ENCODE assay signal across 1 cellular context in genomic region chr1:118960567-118961136, GRCh38.
TF ChIP-seq lines count a peak whose summit lies in the region.

No MANE protein-coding gene starts in this region.

TF ChIP-seq in HepG2, 621 proteins besides CTCF, POLR2A, EP300 and RAD21 (continues in another document):
- TF ChIP-seq RAD51 (IDR thresholded peaks at IDR 0.05; ENCODE audit: borderline replicate concordance) (no peak), DBP (CRISPR knock-in tag; IDR thresholded peaks at IDR 0.05; ENCODE audit: not compliant biosample characterization) (no peak), ZBTB14 (CRISPR knock-in tag; IDR thresholded peaks at IDR 0.05) (no peak), SIX4 (CRISPR knock-in tag; IDR thresholded peaks at IDR 0.05) (peak; percentile 79; the same call in 1 of the 2 replicates), ONECUT2 (CRISPR knock-in tag; IDR thresholded peaks at IDR 0.05) (no peak), ATM (IDR thresholded peaks at IDR 0.05; ENCODE audit: borderline replicate concordance) (no peak), AKAP8 (CRISPR knock-in tag; IDR thresholded peaks at IDR 0.05) (peak; percentile 82), HOXA7 (CRISPR knock-in tag; IDR thresholded peaks at IDR 0.05) (no peak), AHR (CRISPR knock-in tag; IDR thresholded peaks at IDR 0.05) (no peak), ZNF737 (CRISPR knock-in tag; IDR thresholded peaks at IDR 0.05; ENCODE audit: borderline replicate concordance) (no peak), GATAD2A (CRISPR knock-in tag; IDR thresholded peaks at IDR 0.05) (peak; percentile 98), FOXK2 (IDR thresholded peaks at IDR 0.05) (peak; percentile 91), ZMYM2 (CRISPR knock-in tag; IDR thresholded peaks at IDR 0.05) (peak; percentile 94), SRY (CRISPR knock-in tag; IDR thresholded peaks at IDR 0.05) (no peak), RFXAP (CRISPR knock-in tag; IDR thresholded peaks at IDR 0.05; ENCODE audit: borderline replicate concordance) (no peak), SOX5 (CRISPR knock-in tag; IDR thresholded peaks at IDR 0.05; ENCODE audit: borderline replicate concordance) (peak; percentile 88), ZNF3 (CRISPR knock-in tag; IDR thresholded peaks at IDR 0.05) (peak; percentile 74; the same call in 1 of the 2 replicates), ZNF30 (CRISPR knock-in tag; IDR thresholded peaks at IDR 0.05) (no peak), ZNF678 (CRISPR knock-in tag; IDR thresholded peaks at IDR 0.05) (no peak), ZNF619 (CRISPR knock-in tag; IDR thresholded peaks at IDR 0.05) (peak; percentile 98; the same call in 1 of the 2 replicates), NR2F1 (CRISPR knock-in tag; IDR thresholded peaks at IDR 0.05) (peak; percentile 53 to 60; a peak in 1 of 4 replicates), HMGXB4 (CRISPR knock-in tag; IDR thresholded peaks at IDR 0.05; ENCODE audit: borderline replicate concordance in 1 of 2, low read depth in 1 of 2) (no peak; a peak in 1 of 4 replicates), ZNF343 (CRISPR knock-in tag; IDR thresholded peaks at IDR 0.05) (peak; percentile 66; the same call in 1 of the 2 replicates), TARDBP (CRISPR knock-in tag; IDR thresholded peaks at IDR 0.05) (peak; percentile 92), SIN3A (IDR thresholded peaks at IDR 0.05; ENCODE audit: borderline replicate concordance, low read depth, low read length) (no peak), ZNF350 (CRISPR knock-in tag; IDR thresholded peaks at IDR 0.05; ENCODE audit: borderline replicate concordance, low read depth) (peak; percentile 98), IRF9 (CRISPR knock-in tag; IDR thresholded peaks at IDR 0.05; ENCODE audit: borderline replicate concordance) (peak; percentile 91; the same call in 1 of the 2 replicates), PAWR (CRISPR knock-in tag; IDR thresholded peaks at IDR 0.05; ENCODE audit: borderline replicate concordance) (no peak), CBX2 (IDR thresholded peaks at IDR 0.05; ENCODE audit: low read depth, low read length) (no peak), CBX2 (CRISPR knock-in tag; IDR thresholded peaks at IDR 0.05; ENCODE audit: low read depth) (no peak), RNF2 (conservative IDR thresholded peaks at IDR 0.05; ENCODE audit: low read depth) (no peak), TP53 (CRISPR knock-in tag; conservative IDR thresholded peaks at IDR 0.05) (no peak), REPIN1 (CRISPR knock-in tag; IDR thresholded peaks at IDR 0.05; ENCODE audit: borderline replicate concordance, low read depth) (peak; percentile 98; the same call in 1 of the 2 replicates), SP140L (CRISPR knock-in tag; IDR thresholded peaks at IDR 0.05; ENCODE audit: borderline replicate concordance) (0 out of 2 replicates have a peak, but pooled peaks have one; percentile 32), JUN (CRISPR knock-in tag; IDR thresholded peaks at IDR 0.05) (peak; percentile 91), FOXA1 (IDR thresholded peaks at IDR 0.05) (no peak), FOXA1 (CRISPR knock-in tag; IDR thresholded peaks at IDR 0.05) (peak; percentile 94), HINFP (CRISPR knock-in tag; IDR thresholded peaks at IDR 0.05; ENCODE audit: low read depth) (0 out of 2 replicates have a peak, but pooled peaks have one; percentile 30), PCBP1 (IDR thresholded peaks at IDR 0.05; ENCODE audit: borderline replicate concordance, low read depth, low read length) (no peak), ZNF761 (CRISPR knock-in tag; conservative IDR thresholded peaks at IDR 0.05) (0 out of 2 replicates have a peak, but pooled peaks have one; percentile 78), ATRX (CRISPR knock-in tag; IDR thresholded peaks at IDR 0.05; ENCODE audit: borderline replicate concordance) (no peak), ZEB1 (IDR thresholded peaks at IDR 0.05; ENCODE audit: insufficient replicate concordance, low read depth) (peak; percentile 50), UBTF (CRISPR knock-in tag; IDR thresholded peaks at IDR 0.05) (peak; percentile 47), ZSCAN30 (CRISPR knock-in tag; IDR thresholded peaks at IDR 0.05) (no peak), YEATS2 (CRISPR knock-in tag; IDR thresholded peaks at IDR 0.05; ENCODE audit: borderline replicate concordance) (peak; percentile 72; the same call in 1 of the 2 replicates), AGO1 (IDR thresholded peaks at IDR 0.05; ENCODE audit: low read depth, low read length, poor library complexity, severe bottlenecking) (no peak), ZNF33A (CRISPR knock-in tag; IDR thresholded peaks at IDR 0.05; ENCODE audit: borderline replicate concordance) (no peak), ZBTB37 (CRISPR knock-in tag; IDR thresholded peaks at IDR 0.05) (no peak), CENPX (CRISPR knock-in tag; IDR thresholded peaks at IDR 0.05) (no peak)
- TF ChIP-seq, protein P1, sequence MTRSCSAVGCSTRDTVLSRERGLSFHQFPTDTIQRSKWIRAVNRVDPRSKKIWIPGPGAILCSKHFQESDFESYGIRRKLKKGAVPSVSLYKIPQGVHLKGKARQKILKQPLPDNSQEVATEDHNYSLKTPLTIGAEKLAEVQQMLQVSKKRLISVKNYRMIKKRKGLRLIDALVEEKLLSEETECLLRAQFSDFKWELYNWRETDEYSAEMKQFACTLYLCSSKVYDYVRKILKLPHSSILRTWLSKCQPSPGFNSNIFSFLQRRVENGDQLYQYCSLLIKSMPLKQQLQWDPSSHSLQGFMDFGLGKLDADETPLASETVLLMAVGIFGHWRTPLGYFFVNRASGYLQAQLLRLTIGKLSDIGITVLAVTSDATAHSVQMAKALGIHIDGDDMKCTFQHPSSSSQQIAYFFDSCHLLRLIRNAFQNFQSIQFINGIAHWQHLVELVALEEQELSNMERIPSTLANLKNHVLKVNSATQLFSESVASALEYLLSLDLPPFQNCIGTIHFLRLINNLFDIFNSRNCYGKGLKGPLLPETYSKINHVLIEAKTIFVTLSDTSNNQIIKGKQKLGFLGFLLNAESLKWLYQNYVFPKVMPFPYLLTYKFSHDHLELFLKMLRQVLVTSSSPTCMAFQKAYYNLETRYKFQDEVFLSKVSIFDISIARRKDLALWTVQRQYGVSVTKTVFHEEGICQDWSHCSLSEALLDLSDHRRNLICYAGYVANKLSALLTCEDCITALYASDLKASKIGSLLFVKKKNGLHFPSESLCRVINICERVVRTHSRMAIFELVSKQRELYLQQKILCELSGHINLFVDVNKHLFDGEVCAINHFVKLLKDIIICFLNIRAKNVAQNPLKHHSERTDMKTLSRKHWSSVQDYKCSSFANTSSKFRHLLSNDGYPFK (CRISPR knock-in tag; IDR thresholded peaks at IDR 0.05; ENCODE audit: borderline replicate concordance), result peak; percentile 75; the same call in 1 of the 2 replicates
- TF ChIP-seq, protein P2, sequence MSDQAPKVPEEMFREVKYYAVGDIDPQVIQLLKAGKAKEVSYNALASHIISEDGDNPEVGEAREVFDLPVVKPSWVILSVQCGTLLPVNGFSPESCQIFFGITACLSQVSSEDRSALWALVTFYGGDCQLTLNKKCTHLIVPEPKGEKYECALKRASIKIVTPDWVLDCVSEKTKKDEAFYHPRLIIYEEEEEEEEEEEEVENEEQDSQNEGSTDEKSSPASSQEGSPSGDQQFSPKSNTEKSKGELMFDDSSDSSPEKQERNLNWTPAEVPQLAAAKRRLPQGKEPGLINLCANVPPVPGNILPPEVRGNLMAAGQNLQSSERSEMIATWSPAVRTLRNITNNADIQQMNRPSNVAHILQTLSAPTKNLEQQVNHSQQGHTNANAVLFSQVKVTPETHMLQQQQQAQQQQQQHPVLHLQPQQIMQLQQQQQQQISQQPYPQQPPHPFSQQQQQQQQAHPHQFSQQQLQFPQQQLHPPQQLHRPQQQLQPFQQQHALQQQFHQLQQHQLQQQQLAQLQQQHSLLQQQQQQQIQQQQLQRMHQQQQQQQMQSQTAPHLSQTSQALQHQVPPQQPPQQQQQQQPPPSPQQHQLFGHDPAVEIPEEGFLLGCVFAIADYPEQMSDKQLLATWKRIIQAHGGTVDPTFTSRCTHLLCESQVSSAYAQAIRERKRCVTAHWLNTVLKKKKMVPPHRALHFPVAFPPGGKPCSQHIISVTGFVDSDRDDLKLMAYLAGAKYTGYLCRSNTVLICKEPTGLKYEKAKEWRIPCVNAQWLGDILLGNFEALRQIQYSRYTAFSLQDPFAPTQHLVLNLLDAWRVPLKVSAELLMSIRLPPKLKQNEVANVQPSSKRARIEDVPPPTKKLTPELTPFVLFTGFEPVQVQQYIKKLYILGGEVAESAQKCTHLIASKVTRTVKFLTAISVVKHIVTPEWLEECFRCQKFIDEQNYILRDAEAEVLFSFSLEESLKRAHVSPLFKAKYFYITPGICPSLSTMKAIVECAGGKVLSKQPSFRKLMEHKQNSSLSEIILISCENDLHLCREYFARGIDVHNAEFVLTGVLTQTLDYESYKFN (CRISPR knock-in tag; conservative IDR thresholded peaks at IDR 0.05), result peak; percentile 99
- TF ChIP-seq, protein P3, sequence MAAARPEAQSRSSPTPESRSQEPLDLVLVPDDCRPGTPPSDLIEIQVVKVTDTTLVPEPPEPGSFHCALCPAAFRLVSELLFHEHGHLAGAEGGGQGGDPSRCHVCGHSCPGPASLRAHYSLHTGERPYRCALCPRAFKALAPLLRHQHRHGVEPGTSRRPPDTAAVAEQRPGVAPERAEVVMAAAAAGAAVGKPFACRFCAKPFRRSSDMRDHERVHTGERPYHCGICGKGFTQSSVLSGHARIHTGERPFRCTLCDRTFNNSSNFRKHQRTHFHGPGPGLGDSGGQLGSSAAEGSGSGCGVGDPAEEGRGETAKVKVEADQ (CRISPR knock-in tag; IDR thresholded peaks at IDR 0.05; ENCODE audit: borderline replicate concordance), result peak; percentile 90
